In the genomic region with DNA sequence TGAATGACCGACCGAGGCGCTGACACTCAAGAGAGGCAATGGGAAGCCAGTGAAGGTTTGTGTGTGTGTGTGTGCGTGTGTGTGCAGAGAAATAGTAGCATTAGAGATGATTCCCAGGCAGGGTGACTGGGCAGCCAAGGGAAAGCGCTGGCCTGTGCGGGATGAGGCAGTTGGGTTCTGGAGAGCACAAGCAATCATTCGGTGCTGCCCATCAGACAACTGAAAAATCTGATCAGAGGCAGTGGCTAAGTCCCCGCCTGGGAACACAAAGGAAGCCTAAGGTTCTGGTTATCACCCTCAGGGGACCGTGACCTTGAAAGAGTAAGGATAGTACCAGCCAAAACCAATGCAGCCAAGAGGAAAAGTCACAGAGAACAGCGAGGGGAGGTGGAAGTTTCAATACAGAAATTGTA, we compare ENCODE assay signal across 8 cellular contexts. TPM values are rescaled to one million over a fixed set of nuclear protein-coding genes. Genes with fewer than 3 reads are reported as not detected.
DNase-seq lines count a peak whose midpoint lies in the region; ATAC-seq and TF ChIP-seq lines count a peak whose summit lies in the region.

No MANE protein-coding gene starts in this region.

- peak overlapping the region; percentile 47 for H3K9ac ChIP-seq in parathyroid adenoma

- intact Hi-C loops in head of caudate nucleus (cut with DNase I), result loop anchor here (2.0 kb wide), 1 partner anchor 48 kb away; a partner anchor contains a TSS

- DNase-seq in EL (peak; percentile 8), Peyer's patch (no peak), epithelial cell of prostate (ENCODE audit: low read depth, low spot score) (no peak), amygdala (lab: John Stamatoyannopoulos, UW) (no peak), NCI-H524 (lab: John Stamatoyannopoulos, UW) (no peak), head of caudate nucleus (no peak)

- H3K79me2 ChIP-seq in parathyroid adenoma, result peaks cover 30% of the 10 kb centered on the region

- H3K27me3 ChIP-seq in Peyer's patch (no peaks in the 10 kb centered on the region), parathyroid adenoma (ENCODE audit: control insufficient read depth, insufficient read depth, low read length) (no peaks in the 10 kb centered on the region)

- ATAC-seq in GM19463 (IDR thresholded peaks at IDR 0.05; ENCODE audit: unreplicated experiment), result no peak

- peak overlapping the region; percentile 69 for H3K4me2 ChIP-seq in parathyroid adenoma (ENCODE audit: low read length)

- H3K36me3 ChIP-seq in Peyer's patch (peaks cover 0 to 2% (median 0%) of the 10 kb centered on the region in 3 donors), parathyroid adenoma (ENCODE audit: control insufficient read depth, insufficient read depth, low read length) (peaks cover 14% of the 10 kb centered on the region)

- TF ChIP-seq CTCF in Peyer's patch (IDR thresholded peaks at IDR 0.05) (no peak), parathyroid adenoma (IDR thresholded peaks at IDR 0.05) (no peak)

- no peaks in the 10 kb centered on the region for H3K9me3 ChIP-seq in Peyer's patch
- H3K9me3 ChIP-seq in parathyroid adenoma (ENCODE audit: control insufficient read depth, low read length), result no peaks in the 10 kb centered on the region

- no peak for TF ChIP-seq POLR2A in Peyer's patch (IDR thresholded peaks at IDR 0.05)

- H3K4me1 ChIP-seq in Peyer's patch (peaks cover 0 to 44% (median 35%) of the 10 kb centered on the region in 4 donors), parathyroid adenoma (peaks cover 41% of the 10 kb centered on the region)

- H2AFZ ChIP-seq in parathyroid adenoma, result peak overlapping the region; percentile 84

- H3K27ac ChIP-seq in Peyer's patch (peak overlapping the region; percentile 96 to 99 (median 98)), epithelial cell of prostate (peak overlapping the region; percentile 59), parathyroid adenoma (peak overlapping the region; percentile 100)

- H3K4me3 ChIP-seq in Peyer's patch (peak overlapping the region; percentile 74 to 98 (median 82)), parathyroid adenoma (ENCODE audit: low read depth, low read length) (peak overlapping the region; percentile 82)

RNA-seq across cellular contexts. Expression of a gene that starts 0.9 kb away (rescaled TPM):
- 100 to 1,000 TPM; 301 to 538 (median 330) TPM for total RNA-seq in Peyer's patch

RNA-seq across cellular contexts. Expression of a gene that starts 48.2 kb away (rescaled TPM):
- 10 to 100 TPM in 3 of 4 donors, 1 to 10 TPM in 1; 9.8 to 32.2 (median 14.5) TPM for total RNA-seq in Peyer's patch

RNA-seq across cellular contexts. Expression of a gene that starts 48.6 kb away (rescaled TPM):
- 100 to 1,000 TPM in 1 of 4 donors, 10 to 100 TPM in 3; 38.6 to 124 (median 68.2) TPM for total RNA-seq in Peyer's patch
